In the genomic region with DNA sequence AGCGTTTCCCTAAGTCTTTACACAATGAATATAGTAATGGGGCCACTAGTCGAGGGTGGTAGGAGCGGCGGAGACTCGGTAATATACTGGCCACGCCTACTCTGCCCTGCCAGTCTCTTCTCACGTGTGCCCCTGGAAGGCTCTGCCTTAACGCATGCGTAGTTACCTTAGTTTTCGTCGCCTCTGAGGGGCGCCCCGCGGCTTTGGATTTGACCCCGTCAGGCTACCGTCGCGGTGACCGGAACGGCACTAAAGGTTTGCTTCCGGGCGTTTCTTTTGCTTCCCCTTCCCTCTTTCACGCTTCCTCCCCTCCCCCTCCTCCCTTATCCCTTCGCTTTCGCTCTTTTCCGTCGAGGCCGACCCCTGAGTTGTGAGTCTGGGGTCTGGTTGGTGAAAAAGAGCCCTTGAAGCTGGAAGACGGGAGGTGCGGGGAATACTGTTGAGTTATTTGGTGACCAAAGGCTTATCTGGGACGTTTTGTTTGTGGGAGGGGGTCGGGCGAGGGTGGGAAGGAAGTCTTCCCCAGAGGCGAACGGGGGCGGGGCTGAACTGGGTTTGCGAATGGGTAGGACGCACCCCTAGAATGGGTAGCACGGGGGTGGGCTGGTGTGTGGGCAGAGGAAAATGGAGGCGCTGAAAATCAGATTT, we compare ENCODE assay signal across 8 cellular contexts. TPM values are rescaled to one million over a fixed set of nuclear protein-coding genes. Genes with fewer than 3 reads are reported as not detected.
DNase-seq lines count a peak whose midpoint lies in the region; ATAC-seq and TF ChIP-seq lines count a peak whose summit lies in the region.

A gene (plus strand): TSS at position 270 of the 648 bp plus-strand sequence. CDS start 1,352 bp downstream, outside the sequence.

- peak within 1 kb of the TSS; percentile 82 for H3K4me2 ChIP-seq in OCI-LY3 (ENCODE audit: low read length)

- H3K27me3 Mint-ChIP-seq in endothelial cell (ENCODE audit: unreplicated experiment) (peaks cover 3% of the 10 kb centered on the region), mesothelial cell of epicardium (ENCODE audit: low read depth) (no peaks in the 10 kb centered on the region)

- H3K4me3 ChIP-seq in OCI-LY3 (ENCODE audit: low read length), result peak within 1 kb of the TSS; percentile 88

- no peaks in the 10 kb centered on the region for H4K20me1 ChIP-seq in OCI-LY3 (ENCODE audit: insufficient read depth, low read length)

- H3K4me3 Mint-ChIP-seq in endothelial cell (ENCODE audit: unreplicated experiment) (peak within 1 kb of the TSS; percentile 97), mesothelial cell of epicardium (peak within 1 kb of the TSS; percentile 96)

- H3K9me3 ChIP-seq in OCI-LY3 (ENCODE audit: insufficient read depth, low read length), result no peaks in the 10 kb centered on the region

- peaks cover 21% of the 10 kb centered on the region for H3K4me1 ChIP-seq in OCI-LY3 (ENCODE audit: low read length)

- peak within 1 kb of the TSS; percentile 96 for H2AFZ ChIP-seq in OCI-LY3 (ENCODE audit: low read depth, low read length)

- peaks cover 21% of the 10 kb centered on the region for H3K79me2 ChIP-seq in OCI-LY3 (ENCODE audit: low read length)

- H3K27ac ChIP-seq in OCI-LY3 (ENCODE audit: low read length), result peak within 1 kb of the TSS; percentile 77

- peak; percentile 97 for DNase-seq in D341Med (ENCODE audit: low spot score)
- DNase-seq in HuH-7 (ENCODE audit: low spot score), result peak; percentile 71
- DNase-seq in activated CD8-positive, alpha-beta memory T cell treated with anti-CD3 and anti-CD28 coated beads, Interleukin-2, amount 50 U/mL, for 48 hours, result peak; percentile 94
- DNase-seq in endothelial cell (ENCODE audit: low spot score), result peak; percentile 89
- DNase-seq in mesothelial cell of epicardium (ENCODE audit: low spot score in 2 of 2, unreplicated experiment in 2 of 2), result peak; percentile 77 to 85
- peak; percentile 92 to 95 for DNase-seq in stimulated activated CD8-positive, alpha-beta memory T cell treated with anti-CD3 and anti-CD28 coated beads, Interleukin-15, amount 100 ng/mL, for 48 hours (ENCODE audit: low read depth in 2 of 2)

- TF ChIP-seq CTCF in OCI-LY3 (IDR thresholded peaks at IDR 0.05; ENCODE audit: low read depth, low read length) (0 out of 2 replicates have a peak, but pooled peaks have one; percentile 17), endothelial cell (IDR thresholded peaks at IDR 0.05; ENCODE audit: unreplicated experiment) (no peak), mesothelial cell of epicardium (IDR thresholded peaks at IDR 0.05; ENCODE audit: unreplicated experiment) (no peak)

- H3K9me3 Mint-ChIP-seq in endothelial cell (ENCODE audit: unreplicated experiment) (no peaks in the 10 kb centered on the region), mesothelial cell of epicardium (peaks cover 6% of the 10 kb centered on the region)

- H3K27ac Mint-ChIP-seq in endothelial cell (ENCODE audit: unreplicated experiment) (peak within 1 kb of the TSS; percentile 97), mesothelial cell of epicardium (peak within 1 kb of the TSS; percentile 98)

- H3K4me1 Mint-ChIP-seq in endothelial cell (ENCODE audit: unreplicated experiment), result peaks cover 20% of the 10 kb centered on the region
- H3K4me1 Mint-ChIP-seq in mesothelial cell of epicardium, result peaks cover 17% of the 10 kb centered on the region

- H3K36me3 ChIP-seq in OCI-LY3 (replicated peaks; ENCODE audit: low read depth, low read length), result peaks cover 28% of the 10 kb centered on the region

- H3K27me3 ChIP-seq in OCI-LY3 (ENCODE audit: low read depth, low read length), result no peaks in the 10 kb centered on the region

- peak; percentile 81 for ATAC-seq in GM21515 (IDR thresholded peaks at IDR 0.05; ENCODE audit: unreplicated experiment)

- H3K36me3 Mint-ChIP-seq in endothelial cell (ENCODE audit: low read depth, unreplicated experiment) (peaks cover 33% of the 10 kb centered on the region), mesothelial cell of epicardium (peaks cover 33% of the 10 kb centered on the region)

- H3K9ac ChIP-seq in OCI-LY3 (ENCODE audit: low read length), result peak within 1 kb of the TSS; percentile 93

RNA-seq across cellular contexts. Expression of the gene that starts here (rescaled TPM):
- total RNA-seq in endothelial cell (ENCODE audit: unreplicated experiment), result 50.6 TPM
- total RNA-seq in mesothelial cell of epicardium, result 101 to 103 TPM (median 101 TPM) in 3 replicates

Comparison
In these comparisons a context has a peak if more than half of its experiments do, and no peak if none do; other contexts are left out.
1. Peak in every context shown above with its lines: DNase-seq, ATAC-seq, H3K4me3 ChIP-seq and H3K27ac ChIP-seq.